In the genomic region with DNA sequence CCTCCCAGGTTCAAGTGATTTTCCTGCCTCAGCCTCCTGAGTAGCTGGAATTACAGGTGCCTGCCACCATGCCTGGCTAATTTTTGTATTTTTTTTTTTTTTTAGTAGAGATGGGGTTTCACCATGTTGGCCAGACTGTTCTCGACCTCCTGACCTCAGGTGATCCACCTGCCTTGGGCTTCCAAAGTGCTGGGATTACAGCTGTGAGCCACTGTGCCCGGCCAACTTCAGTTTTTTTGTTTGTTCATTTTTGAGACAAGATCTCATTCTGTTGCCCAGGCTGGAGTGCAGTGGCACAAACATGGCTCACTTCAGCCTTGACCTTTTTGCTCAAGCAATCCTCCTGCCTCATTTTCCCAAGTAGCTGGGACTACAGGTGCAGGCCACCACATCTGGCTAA, we compare ENCODE assay signal across 14 cellular contexts. TPM values are rescaled to one million over a fixed set of nuclear protein-coding genes. Genes with fewer than 3 reads are reported as not detected.
"Had no signal": no experiment of that assay in that cellular context is flagged by ENCODE, and none has a peak within 500 bp of the region (broad histone marks: within the 10 kb centered on the region; RNA-seq: fewer than 3 reads in every experiment).

No MANE protein-coding gene starts in this region.

RNA-seq across cellular contexts. Expression of gene DPPA4, which starts 21.5 kb away (rescaled TPM):
- total RNA-seq: subcutaneous adipose tissue, suprapubic skin, thoracic aorta, thyroid gland, tibial nerve, transverse colon, upper lobe of right lung, vagina had no signal
- polyA plus RNA-seq: stomach, urinary bladder had no signal

RNA-seq across cellular contexts. Expression of gene DPPA2, which starts 42.5 kb away (rescaled TPM):
- total RNA-seq: stomach, subcutaneous adipose tissue, suprapubic skin, temporal lobe, thoracic aorta, thyroid gland, tibial nerve, transverse colon, upper lobe of left lung, upper lobe of right lung, ureter, urinary bladder, uterus, vagina had no signal
- polyA plus RNA-seq: stomach, urinary bladder had no signal
